In genomic region chr12:46108721-46109120, GRCh38 we compare ENCODE assay signal across 13 cellular contexts.
DNase-seq lines count a peak whose midpoint lies in the region; ATAC-seq lines count a peak whose summit lies in the region.
"Had no signal": no experiment of that assay in that cellular context is flagged by ENCODE, and none has a peak within 500 bp of the region (broad histone marks: within the 10 kb centered on the region; RNA-seq: fewer than 3 reads in every experiment).

No MANE protein-coding gene starts in this region.

- peak; percentile 41 for ATAC-seq in GM18520 (IDR thresholded peaks at IDR 0.05; ENCODE audit: unreplicated experiment)
- ATAC-seq in GM21447 (IDR thresholded peaks at IDR 0.05; ENCODE audit: unreplicated experiment), result peak; percentile 89
- ATAC-seq in HG03108 (IDR thresholded peaks at IDR 0.05; ENCODE audit: unreplicated experiment), result peak; percentile 69
- ATAC-seq in T-helper 17 cell, result peak; percentile 39

- peaks cover 6% of the 10 kb centered on the region for H3K36me3 Mint-ChIP-seq in T-helper 17 cell (ENCODE audit: low read depth)

- intact Hi-C loops in posterior vena cava (cut with DNase I), result no loop called here

- no peak overlapping the region for H3K4me3 Mint-ChIP-seq in T-helper 17 cell

- H3K27me3 Mint-ChIP-seq in T-helper 17 cell, result peaks cover 18% of the 10 kb centered on the region

- H3K9me3 ChIP-seq in T-helper 17 cell (ENCODE audit: control insufficient read depth, low read length, poor library complexity, severe bottlenecking), result no peaks in the 10 kb centered on the region

- no peak for DNase-seq in T-helper 17 cell
- DNase-seq in DMS79 (lab: John Stamatoyannopoulos, UW), result no peak
- DNase-seq in stimulated activated naive CD4-positive, alpha-beta T cell treated with Interleukin-2 at 50 U/mL for 16 hours (lab: John Stamatoyannopoulos, UW), result no peak
- DNase-seq in posterior vena cava (ENCODE audit: low spot score), result no peak
- no peak for DNase-seq in superior temporal gyrus (ENCODE audit: extremely low spot score)
- DNase-seq: activated effector memory CD4-positive, alpha-beta T cell treated with anti-CD3 and anti-CD28 coated beads, Interleukin-2, amount 50 U/mL, for 16 hours; dermis blood vessel endothelial cell; DMS53; naive thymus-derived CD8-positive, alpha-beta T cell; uterus had no signal

- H3K27ac Mint-ChIP-seq in T-helper 17 cell, result no peak overlapping the region

- peaks cover 2% of the 10 kb centered on the region for H3K4me1 Mint-ChIP-seq in T-helper 17 cell

Comparison
In these comparisons a context has a peak if more than half of its experiments do, and no peak if none do; other contexts are left out.
1. ATAC-seq: peak in every context shown above with its lines; median percentile 89 in GM21447; 69 in HG03108; 41 in GM18520; 39 in T-helper 17 cell.